In the genomic region with DNA sequence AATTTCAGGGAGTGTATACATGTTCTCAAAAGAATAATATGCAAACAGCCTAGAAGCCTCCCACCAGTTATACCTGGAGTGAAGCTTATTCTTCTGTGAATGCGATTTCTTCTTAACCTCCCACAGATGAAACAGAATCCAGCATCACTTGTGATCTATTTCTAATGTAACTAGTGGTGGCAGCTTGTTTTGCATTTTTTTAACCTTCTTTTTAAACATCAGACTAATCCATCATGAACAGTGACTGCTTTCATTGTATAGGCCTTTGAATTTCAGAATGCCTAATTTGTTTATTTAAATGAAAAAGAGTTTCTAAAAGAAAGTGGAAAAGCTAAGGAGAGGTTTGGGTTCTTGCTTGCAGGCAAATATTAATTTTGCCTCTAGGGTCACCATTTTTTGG, we compare ENCODE assay signal across 8 cellular contexts.
"Had no signal": no experiment of that assay in that cellular context is flagged by ENCODE, and none has a peak within 500 bp of the region (broad histone marks: within the 10 kb centered on the region; RNA-seq: fewer than 3 reads in every experiment).

No MANE protein-coding gene starts in this region.

- H3K9me3 ChIP-seq: HAP-1 had no signal

- H3K4me3 ChIP-seq: GM23248, HAP-1 had no signal

- H3K27ac ChIP-seq: GM23248 had no signal

- H2AFZ ChIP-seq: GM23248 had no signal

- DNase-seq: GM23248, GOT3, H7, H9, HCEC 1CT, HFFc6 had no signal

- H3K9me3 Mint-ChIP-seq: HFFc6 had no signal

- H3K27ac Mint-ChIP-seq: H9, HFFc6 had no signal

- H3K36me3 ChIP-seq: HAP-1 had no signal

- ATAC-seq: HCT116 had no signal

- H3K4me3 Mint-ChIP-seq: H9, HFFc6 had no signal
